In the genomic region with DNA sequence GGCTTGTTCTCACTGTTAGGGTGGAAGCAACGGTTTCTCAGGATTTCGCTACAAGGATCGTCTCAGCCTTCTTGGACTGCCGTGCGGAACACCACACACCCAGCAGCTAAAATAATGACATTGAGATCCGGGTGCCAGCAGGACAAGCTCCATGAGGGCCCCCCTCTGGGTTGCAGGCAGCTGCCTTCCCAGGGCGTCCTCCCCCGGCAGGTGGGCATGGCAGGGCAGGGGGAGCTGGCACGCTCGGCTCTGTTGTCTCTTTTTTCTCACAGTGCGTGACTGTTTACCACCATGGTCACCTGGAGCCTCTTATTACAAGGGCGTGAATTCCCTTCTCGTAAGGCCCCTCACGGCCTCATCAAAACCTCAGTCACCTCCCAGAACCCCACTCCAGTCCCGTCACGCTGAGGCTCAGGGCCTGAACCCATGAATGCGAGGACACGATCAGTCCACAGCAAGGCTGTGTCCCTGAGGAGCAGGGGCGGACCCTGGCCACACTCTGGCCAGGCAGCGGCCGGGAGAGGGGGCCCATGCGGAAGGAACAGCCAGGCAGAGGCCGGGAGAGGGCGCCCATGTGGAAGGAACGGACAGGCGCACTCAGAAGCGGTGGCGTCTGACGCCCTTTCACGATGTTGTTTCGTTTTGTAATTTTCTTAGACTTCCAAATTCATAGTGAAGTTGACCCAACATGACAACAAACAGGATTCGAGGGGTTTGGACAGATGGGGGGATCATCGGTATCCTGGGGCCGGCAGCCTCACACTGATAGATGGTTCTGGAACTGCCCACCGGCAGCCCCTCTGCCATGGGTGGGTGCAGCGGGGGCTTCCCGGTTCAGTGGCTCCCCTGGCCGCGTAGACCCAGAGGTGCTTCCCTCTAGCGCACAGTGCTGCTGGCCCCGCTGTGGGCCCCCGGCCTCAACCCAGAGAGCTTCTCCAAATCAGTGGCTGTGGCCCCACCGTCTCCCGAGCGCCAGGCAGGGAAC, we compare ENCODE assay signal across 1 cellular context.
TF ChIP-seq lines count a peak whose summit lies in the region.

No MANE protein-coding gene starts in this region.

TF ChIP-seq in GM12878, 131 proteins besides CTCF, POLR2A, EP300 and RAD21:
- TF ChIP-seq ZNF592 (IDR thresholded peaks at IDR 0.05) (0 out of 2 replicates have a peak, but pooled peaks have one; percentile 41), GATAD2B (conservative IDR thresholded peaks at IDR 0.05; ENCODE audit: low read depth) (peak; percentile 45; the same call in 1 of the 2 replicates), CBFB (IDR thresholded peaks at IDR 0.05; ENCODE audit: low read depth) (no peak), NR2F1 (conservative IDR thresholded peaks at IDR 0.05) (peak; percentile 20; the same call in 1 of the 2 replicates), RELB (IDR thresholded peaks at IDR 0.05; ENCODE audit: low read depth) (no peak), ATF7 (IDR thresholded peaks at IDR 0.05; ENCODE audit: low read depth) (no peak), SMARCA5 (IDR thresholded peaks at IDR 0.05) (no peak), YY1 (IDR thresholded peaks at IDR 0.05; ENCODE audit: low read depth, low read length) (no peak), ZNF687 (IDR thresholded peaks at IDR 0.05) (0 out of 2 replicates have a peak, but pooled peaks have one; percentile 19), IKZF1 (conservative IDR thresholded peaks at IDR 0.05) (0 out of 2 replicates have a peak, but pooled peaks have one; percentile 33), ATF3 (IDR thresholded peaks at IDR 0.05; ENCODE audit: borderline replicate concordance, extremely low read depth, low read depth, low read length) (no peak)
- TF ChIP-seq, protein P1, sequence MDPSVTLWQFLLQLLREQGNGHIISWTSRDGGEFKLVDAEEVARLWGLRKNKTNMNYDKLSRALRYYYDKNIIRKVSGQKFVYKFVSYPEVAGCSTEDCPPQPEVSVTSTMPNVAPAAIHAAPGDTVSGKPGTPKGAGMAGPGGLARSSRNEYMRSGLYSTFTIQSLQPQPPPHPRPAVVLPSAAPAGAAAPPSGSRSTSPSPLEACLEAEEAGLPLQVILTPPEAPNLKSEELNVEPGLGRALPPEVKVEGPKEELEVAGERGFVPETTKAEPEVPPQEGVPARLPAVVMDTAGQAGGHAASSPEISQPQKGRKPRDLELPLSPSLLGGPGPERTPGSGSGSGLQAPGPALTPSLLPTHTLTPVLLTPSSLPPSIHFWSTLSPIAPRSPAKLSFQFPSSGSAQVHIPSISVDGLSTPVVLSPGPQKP (IDR thresholded peaks at IDR 0.05; ENCODE audit: low read depth, low read length): no peak
